ENCODE assay signal across 9 cellular contexts in the genomic region with DNA sequence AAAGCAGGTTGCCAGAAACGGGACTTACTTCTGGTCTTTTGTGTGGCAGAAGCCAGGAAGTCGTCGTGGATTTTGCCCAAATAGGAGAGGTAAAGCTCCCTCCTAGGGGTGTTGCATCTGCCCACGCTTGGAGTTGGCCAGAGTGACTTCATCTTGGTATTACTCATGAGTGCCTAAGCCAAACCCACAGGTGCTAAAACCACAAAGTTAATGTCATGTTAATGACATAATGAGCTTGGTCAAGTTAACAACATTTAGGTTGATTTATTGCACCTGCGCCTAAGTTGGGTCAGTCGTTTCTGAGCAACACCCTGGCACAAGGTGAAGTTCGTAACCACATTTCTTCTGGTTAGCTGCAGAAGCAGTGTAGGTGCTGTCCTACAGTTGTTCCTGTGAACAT.
DNase-seq lines count a peak whose midpoint lies in the region; ATAC-seq and TF ChIP-seq lines count a peak whose summit lies in the region.
"Had no signal": no experiment of that assay in that cellular context is flagged by ENCODE, and none has a peak within 500 bp of the region (broad histone marks: within the 10 kb centered on the region; RNA-seq: fewer than 3 reads in every experiment).

No MANE protein-coding gene starts in this region.

- H3K4me1 Mint-ChIP-seq in activated T-helper 2 cell treated with anti-CD3 and anti-CD28 coated beads, Interferon-gamma antibody, Interleukin-2, Interleukin-4, amounts not matched to agents 10 μg/mL and 5 μg/mL and 100 μg/mL, durations not matched to agents 14 hours and 24 hours and 36 hours (ENCODE audit: low read depth): peaks cover 35% of the 10 kb centered on the region

- peaks cover 59% of the 10 kb centered on the region for H3K36me3 Mint-ChIP-seq in activated T-helper 2 cell treated with anti-CD3 and anti-CD28 coated beads, Interferon-gamma antibody, Interleukin-2, Interleukin-4, amounts not matched to agents 10 μg/mL and 5 μg/mL and 100 μg/mL, durations not matched to agents 14 hours and 24 hours and 36 hours (ENCODE audit: low read depth)

- peak; percentile 24 for DNase-seq in NCI-H748 (lab: John Stamatoyannopoulos, UW; ENCODE audit: unreplicated experiment)
- no peak for DNase-seq in NCI-H748 treated with DMSO at 0.1 percent for 48 hours (lab: John Stamatoyannopoulos, UW)
- DNase-seq in activated T-helper 2 cell treated with anti-CD3 and anti-CD28 coated beads, Interferon-gamma antibody, Interleukin-2, Interleukin-4, amounts not matched to agents 10 μg/mL and 5 μg/mL and 100 μg/mL, durations not matched to agents 14 hours and 24 hours and 36 hours (ENCODE audit: low spot score): peak; percentile 13
- peak; percentile 30 for DNase-seq in stimulated activated CD8-positive, alpha-beta memory T cell treated with anti-CD3 and anti-CD28 coated beads, Interleukin-12 subunit alpha, Interleukin-12 subunit beta, amount 100 ng/mL, for 4 hours (ENCODE audit: low read depth)
- no peak for DNase-seq in GM03348 (ENCODE audit: low spot score)
- DNase-seq in DMS79 treated with DMSO at 0.1 percent for 48 hours (lab: John Stamatoyannopoulos, UW): no peak
- DNase-seq in omental fat pad (ENCODE audit: low spot score): no peak

- no peak for TF ChIP-seq CTCF in omental fat pad (IDR thresholded peaks at IDR 0.05)

- ATAC-seq in HG03521 (IDR thresholded peaks at IDR 0.05; ENCODE audit: unreplicated experiment) (peak; percentile 87), omental fat pad (ENCODE audit: low FRiP score) (no peak)
- ATAC-seq: A549 had no signal

- intact Hi-C loops in activated T-helper 2 cell treated with anti-CD3 and anti-CD28 coated beads, Interferon-gamma antibody, Interleukin-2, Interleukin-4, amounts not matched to agents 10 μg/mL and 5 μg/mL and 100 μg/mL, durations not matched to agents 14 hours and 24 hours and 36 hours (cut with micrococcal nuclease): loop anchor here (5.0 to 10.0 kb wide), 2 partner anchors 223 to 415 kb away; a partner anchor contains a TSS

- H3K9me3 Mint-ChIP-seq in activated T-helper 2 cell treated with anti-CD3 and anti-CD28 coated beads, Interferon-gamma antibody, Interleukin-2, Interleukin-4, amounts not matched to agents 10 μg/mL and 5 μg/mL and 100 μg/mL, durations not matched to agents 14 hours and 24 hours and 36 hours: peaks cover 23% of the 10 kb centered on the region

- no peaks in the 10 kb centered on the region for H3K27me3 Mint-ChIP-seq in activated T-helper 2 cell treated with anti-CD3 and anti-CD28 coated beads, Interferon-gamma antibody, Interleukin-2, Interleukin-4, amounts not matched to agents 10 μg/mL and 5 μg/mL and 100 μg/mL, durations not matched to agents 14 hours and 24 hours and 36 hours (ENCODE audit: low read depth)

- peak overlapping the region; percentile 5 for H3K4me3 Mint-ChIP-seq in activated T-helper 2 cell treated with anti-CD3 and anti-CD28 coated beads, Interferon-gamma antibody, Interleukin-2, Interleukin-4, amounts not matched to agents 10 μg/mL and 5 μg/mL and 100 μg/mL, durations not matched to agents 14 hours and 24 hours and 36 hours (ENCODE audit: low read depth)

- peak overlapping the region; percentile 31 for H3K27ac Mint-ChIP-seq in activated T-helper 2 cell treated with anti-CD3 and anti-CD28 coated beads, Interferon-gamma antibody, Interleukin-2, Interleukin-4, amounts not matched to agents 10 μg/mL and 5 μg/mL and 100 μg/mL, durations not matched to agents 14 hours and 24 hours and 36 hours

Comparison
In these comparisons a context has a peak if more than half of its experiments do, and no peak if none do; other contexts are left out.
1. DNase-seq: peak in NCI-H748 (single experiment), activated T-helper 2 cell treated with anti-CD3 and anti-CD28 coated beads, Interferon-gamma antibody, Interleukin-2, Interleukin-4, amounts not matched to agents 10 μg/mL and 5 μg/mL and 100 μg/mL, durations not matched to agents 14 hours and 24 hours and 36 hours (single experiment) and stimulated activated CD8-positive, alpha-beta memory T cell treated with anti-CD3 and anti-CD28 coated beads, Interleukin-12 subunit alpha, Interleukin-12 subunit beta, amount 100 ng/mL, for 4 hours (single experiment); none in NCI-H748 treated with DMSO at 0.1 percent for 48 hours (single experiment), GM03348 (single experiment), DMS79 treated with DMSO at 0.1 percent for 48 hours (single experiment) and omental fat pad (single experiment).